1 cellular context compared by ENCODE assay signal in the genomic region with DNA sequence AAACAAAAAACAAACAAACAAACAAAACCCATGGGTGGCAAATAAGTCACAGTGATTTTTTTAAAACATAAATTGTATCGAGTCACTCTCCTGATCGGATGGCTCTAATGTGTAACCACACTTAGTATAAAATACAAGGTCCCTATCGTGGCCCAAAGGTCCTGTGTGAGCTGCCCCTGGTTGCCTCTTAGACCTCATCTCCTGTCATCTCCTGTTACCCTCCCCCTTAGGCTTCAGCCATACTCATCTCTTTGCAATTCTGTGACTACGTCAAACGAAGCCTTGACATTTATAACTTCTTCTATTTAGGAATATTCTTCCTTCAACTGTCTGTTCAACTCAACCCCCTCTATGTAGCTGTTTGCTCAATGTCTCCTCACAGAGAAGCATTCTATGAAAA.
TF ChIP-seq lines count a peak whose summit lies in the region.

No MANE protein-coding gene starts in this region.

TF ChIP-seq in WTC11, 78 proteins besides CTCF, POLR2A, EP300 and RAD21 (continued from another document):
- TF ChIP-seq, protein P1, sequence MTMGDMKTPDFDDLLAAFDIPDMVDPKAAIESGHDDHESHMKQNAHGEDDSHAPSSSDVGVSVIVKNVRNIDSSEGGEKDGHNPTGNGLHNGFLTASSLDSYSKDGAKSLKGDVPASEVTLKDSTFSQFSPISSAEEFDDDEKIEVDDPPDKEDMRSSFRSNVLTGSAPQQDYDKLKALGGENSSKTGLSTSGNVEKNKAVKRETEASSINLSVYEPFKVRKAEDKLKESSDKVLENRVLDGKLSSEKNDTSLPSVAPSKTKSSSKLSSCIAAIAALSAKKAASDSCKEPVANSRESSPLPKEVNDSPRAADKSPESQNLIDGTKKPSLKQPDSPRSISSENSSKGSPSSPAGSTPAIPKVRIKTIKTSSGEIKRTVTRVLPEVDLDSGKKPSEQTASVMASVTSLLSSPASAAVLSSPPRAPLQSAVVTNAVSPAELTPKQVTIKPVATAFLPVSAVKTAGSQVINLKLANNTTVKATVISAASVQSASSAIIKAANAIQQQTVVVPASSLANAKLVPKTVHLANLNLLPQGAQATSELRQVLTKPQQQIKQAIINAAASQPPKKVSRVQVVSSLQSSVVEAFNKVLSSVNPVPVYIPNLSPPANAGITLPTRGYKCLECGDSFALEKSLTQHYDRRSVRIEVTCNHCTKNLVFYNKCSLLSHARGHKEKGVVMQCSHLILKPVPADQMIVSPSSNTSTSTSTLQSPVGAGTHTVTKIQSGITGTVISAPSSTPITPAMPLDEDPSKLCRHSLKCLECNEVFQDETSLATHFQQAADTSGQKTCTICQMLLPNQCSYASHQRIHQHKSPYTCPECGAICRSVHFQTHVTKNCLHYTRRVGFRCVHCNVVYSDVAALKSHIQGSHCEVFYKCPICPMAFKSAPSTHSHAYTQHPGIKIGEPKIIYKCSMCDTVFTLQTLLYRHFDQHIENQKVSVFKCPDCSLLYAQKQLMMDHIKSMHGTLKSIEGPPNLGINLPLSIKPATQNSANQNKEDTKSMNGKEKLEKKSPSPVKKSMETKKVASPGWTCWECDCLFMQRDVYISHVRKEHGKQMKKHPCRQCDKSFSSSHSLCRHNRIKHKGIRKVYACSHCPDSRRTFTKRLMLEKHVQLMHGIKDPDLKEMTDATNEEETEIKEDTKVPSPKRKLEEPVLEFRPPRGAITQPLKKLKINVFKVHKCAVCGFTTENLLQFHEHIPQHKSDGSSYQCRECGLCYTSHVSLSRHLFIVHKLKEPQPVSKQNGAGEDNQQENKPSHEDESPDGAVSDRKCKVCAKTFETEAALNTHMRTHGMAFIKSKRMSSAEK (CRISPR knock-in tag; IDR thresholded peaks at IDR 0.05; ENCODE audit: borderline replicate concordance): no peak
- no peak for TF ChIP-seq JUN (CRISPR knock-in tag; IDR thresholded peaks at IDR 0.05)
- TF ChIP-seq ZNF232 (CRISPR knock-in tag; IDR thresholded peaks at IDR 0.05): no peak
- no peak for TF ChIP-seq EMX1 (CRISPR knock-in tag; IDR thresholded peaks at IDR 0.05)
- TF ChIP-seq GRHL2 (CRISPR knock-in tag; IDR thresholded peaks at IDR 0.05; ENCODE audit: insufficient replicate concordance, severe bottlenecking): no peak
- TF ChIP-seq CREB1 (CRISPR knock-in tag; IDR thresholded peaks at IDR 0.05): no peak
- TF ChIP-seq ESRRA (CRISPR knock-in tag; IDR thresholded peaks at IDR 0.05; ENCODE audit: borderline replicate concordance): no peak
- TF ChIP-seq, protein P2, sequence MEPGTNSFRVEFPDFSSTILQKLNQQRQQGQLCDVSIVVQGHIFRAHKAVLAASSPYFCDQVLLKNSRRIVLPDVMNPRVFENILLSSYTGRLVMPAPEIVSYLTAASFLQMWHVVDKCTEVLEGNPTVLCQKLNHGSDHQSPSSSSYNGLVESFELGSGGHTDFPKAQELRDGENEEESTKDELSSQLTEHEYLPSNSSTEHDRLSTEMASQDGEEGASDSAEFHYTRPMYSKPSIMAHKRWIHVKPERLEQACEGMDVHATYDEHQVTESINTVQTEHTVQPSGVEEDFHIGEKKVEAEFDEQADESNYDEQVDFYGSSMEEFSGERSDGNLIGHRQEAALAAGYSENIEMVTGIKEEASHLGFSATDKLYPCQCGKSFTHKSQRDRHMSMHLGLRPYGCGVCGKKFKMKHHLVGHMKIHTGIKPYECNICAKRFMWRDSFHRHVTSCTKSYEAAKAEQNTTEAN (CRISPR knock-in tag; IDR thresholded peaks at IDR 0.05): no peak
- TF ChIP-seq ELF4 (CRISPR knock-in tag; IDR thresholded peaks at IDR 0.05; ENCODE audit: low read depth): no peak
- no peak for TF ChIP-seq SMAD4 (CRISPR knock-in tag; IDR thresholded peaks at IDR 0.05)
